9 cellular contexts compared by ENCODE assay signal in genomic region chr14:100677925-100678765, GRCh38. TPM values are rescaled to one million over a fixed set of nuclear protein-coding genes. Genes with fewer than 3 reads are reported as not detected.
DNase-seq lines count a peak whose midpoint lies in the region; ATAC-seq and TF ChIP-seq lines count a peak whose summit lies in the region.
"Had no signal": no experiment of that assay in that cellular context is flagged by ENCODE, and none has a peak within 500 bp of the region (broad histone marks: within the 10 kb centered on the region; RNA-seq: fewer than 3 reads in every experiment).

No MANE protein-coding gene starts in this region.

- intact Hi-C loops in heart right ventricle (cut with DNase I) (no loop called here), gastrocnemius medialis (cut with DNase I; ENCODE audit: low total_unique reads) (loop anchor here (5.0 kb wide), 1 partner anchor 34 kb away; no protein-coding TSS in a partner anchor)

- peaks cover 78% of the 10 kb centered on the region for H3K4me1 Mint-ChIP-seq in HFFc6 (ENCODE audit: low read depth)
- peaks cover 2% of the 10 kb centered on the region for H3K4me1 Mint-ChIP-seq in activated naive CD8-positive, alpha-beta T cell treated with anti-CD3 and anti-CD28 coated beads for 36 hours

- peaks cover 5% of the 10 kb centered on the region; the same call in 1 of the 2 replicates for H3K36me3 Mint-ChIP-seq in HFFc6 (ENCODE audit: low read depth)
- H3K36me3 Mint-ChIP-seq in activated naive CD8-positive, alpha-beta T cell treated with anti-CD3 and anti-CD28 coated beads for 36 hours = no peaks in the 10 kb centered on the region

- H3K4me3 ChIP-seq in SK-N-SH (ENCODE audit: low read depth in 2 of 2, low read length in 1 of 2) = no peak overlapping the region
- H3K4me3 ChIP-seq in heart right ventricle = no peak overlapping the region
- no peak overlapping the region for H3K4me3 ChIP-seq in gastrocnemius medialis
- H3K4me3 ChIP-seq: thoracic aorta had no signal

- TF ChIP-seq POLR2A in gastrocnemius medialis (IDR thresholded peaks at IDR 0.05) = no peak

- peaks cover 8% of the 10 kb centered on the region for H3K27me3 Mint-ChIP-seq in HFFc6 (ENCODE audit: insufficient read depth)
- peaks cover 23% of the 10 kb centered on the region for H3K27me3 Mint-ChIP-seq in activated naive CD8-positive, alpha-beta T cell treated with anti-CD3 and anti-CD28 coated beads for 36 hours

- ATAC-seq in heart right ventricle (peak; percentile 62 to 78 (median 70)), gastrocnemius medialis (peak; percentile 12 to 20), GM21723 (IDR thresholded peaks at IDR 0.05; ENCODE audit: unreplicated experiment) (no peak)

- no peaks in the 10 kb centered on the region for H4K20me1 ChIP-seq in SK-N-SH (ENCODE audit: insufficient read depth)

- H3K9me2 ChIP-seq in SK-N-SH = no peaks in the 10 kb centered on the region

- in situ Hi-C loops in gastrocnemius medialis (cut with MboI; ENCODE audit: low sequenced_read_pairs in 4 of 4) = no loop called here

- DNase-seq in HFFc6 (peak; percentile 80), SK-N-SH (peak; percentile 89), heart right ventricle (peak; percentile 78 to 79), gastrocnemius medialis (peak in 1 of 2 donors; percentile 47), AG08396 (ENCODE audit: low spot score) (no peak), iPS-NIHi7 (ENCODE audit: extremely low spot score) (no peak)
- no peak for DNase-seq in activated naive CD8-positive, alpha-beta T cell treated with anti-CD3 and anti-CD28 coated beads for 36 hours

- TF ChIP-seq EP300 in SK-N-SH (IDR thresholded peaks at IDR 0.05; ENCODE audit: borderline replicate concordance in 1 of 2, low read depth in 1 of 2, low read length in 1 of 2) = peak in 1 of 2 experiments; percentile 77; a peak in 2 of 4 replicates

- CTCF ChIA-PET in SK-N-SH (lab: Yijun Ruan, JAX) = interaction anchor here (0.6 to 6.3 kb wide), 16 partner anchors 14 to 951 kb away, joined by 3 to 33 read pairs (median 4); no protein-coding TSS in a partner anchor

- no peak for TF ChIP-seq CTCF in HFFc6 (IDR thresholded peaks at IDR 0.05)
- TF ChIP-seq CTCF in SK-N-SH (IDR thresholded peaks at IDR 0.05) = no peak
- no peak for TF ChIP-seq CTCF in heart right ventricle (IDR thresholded peaks at IDR 0.05)
- no peak for TF ChIP-seq CTCF in gastrocnemius medialis (IDR thresholded peaks at IDR 0.05 in 4 of 5, conservative IDR thresholded peaks at IDR 0.05 in 1 of 5)

- H3K4me1 ChIP-seq in SK-N-SH (ENCODE audit: control insufficient read depth in 1 of 2, insufficient read depth in 2 of 2, low read depth in 1 of 2, low read length in 1 of 2) (peaks cover 0 to 94% of the 10 kb centered on the region in 2 experiments; a peak in 2 of 4 replicates), heart right ventricle (peaks cover 20 to 56% (median 51%) of the 10 kb centered on the region in 9 donors), gastrocnemius medialis (peaks cover 15 to 24% of the 10 kb centered on the region in 2 donors)

- H3K27ac ChIP-seq in SK-N-SH (ENCODE audit: low read depth in 2 of 2, low read length in 1 of 2) (peak overlapping the region in 1 of 2 experiments; percentile 99; a peak in 3 of 4 replicates), heart right ventricle (peak overlapping the region; percentile 49 to 85 (median 83)), gastrocnemius medialis (peak overlapping the region; percentile 44 to 68 (median 58))
- H3K27ac ChIP-seq: thoracic aorta had no signal

- peak overlapping the region; percentile 51; the same call in 1 of the 2 replicates for H3K4me3 Mint-ChIP-seq in HFFc6
- no peak overlapping the region for H3K4me3 Mint-ChIP-seq in activated naive CD8-positive, alpha-beta T cell treated with anti-CD3 and anti-CD28 coated beads for 36 hours

- H3K4me2 ChIP-seq in SK-N-SH = no peak overlapping the region; the same call in 1 of the 2 replicates

- TF ChIP-seq RAD21 in SK-N-SH (IDR thresholded peaks at IDR 0.05; ENCODE audit: low read length) = peak; percentile 2; the same call in 1 of the 2 replicates

- H3F3A ChIP-seq in SK-N-SH (replicated peaks; ENCODE audit: insufficient read depth) = no peaks in the 10 kb centered on the region

- no peaks in the 10 kb centered on the region for H3K9me3 ChIP-seq in SK-N-SH
- peaks cover 0 to 5% (median 0%) of the 10 kb centered on the region in 11 donors for H3K9me3 ChIP-seq in heart right ventricle
- H3K9me3 ChIP-seq in gastrocnemius medialis = no peaks in the 10 kb centered on the region
- H3K9me3 ChIP-seq: thoracic aorta had no signal

- H3K27ac Mint-ChIP-seq in HFFc6 = peak overlapping the region; percentile 95
- H3K27ac Mint-ChIP-seq in activated naive CD8-positive, alpha-beta T cell treated with anti-CD3 and anti-CD28 coated beads for 36 hours = no peak overlapping the region

- H3K9ac ChIP-seq in SK-N-SH = no peak overlapping the region

- POLR2A ChIA-PET in SK-N-SH (lab: Yijun Ruan, JAX) = interaction anchor here (1.0 to 5.1 kb wide), 30 partner anchors 13 to 293 kb away, joined by 3 to 103 read pairs (median 6); partner anchors contain the start of genes DLK1 and RTL1

- H2AFZ ChIP-seq in SK-N-SH (ENCODE audit: low read depth) = 0 out of 2 replicates have a peak overlapping the region, but pooled peaks have one; percentile 11

- H3K27me3 ChIP-seq in SK-N-SH (ENCODE audit: insufficient read depth) = no peaks in the 10 kb centered on the region
- peaks cover 0 to 36% (median 12%) of the 10 kb centered on the region in 7 donors for H3K27me3 ChIP-seq in heart right ventricle
- H3K27me3 ChIP-seq in gastrocnemius medialis = peaks cover 0 to 4% (median 0%) of the 10 kb centered on the region in 3 donors

- no peaks in the 10 kb centered on the region for H3K79me2 ChIP-seq in SK-N-SH (ENCODE audit: insufficient read depth)

- H3K36me3 ChIP-seq in SK-N-SH (replicated peaks in 1 of 2; ENCODE audit: control insufficient read depth in 1 of 2, insufficient read depth in 2 of 2, low read length in 1 of 2) = no peaks in the 10 kb centered on the region
- no peaks in the 10 kb centered on the region for H3K36me3 ChIP-seq in heart right ventricle
- no peaks in the 10 kb centered on the region for H3K36me3 ChIP-seq in gastrocnemius medialis
- H3K36me3 ChIP-seq: thoracic aorta had no signal

- 71% methylated on average over 13 of the region's 25 CpGs for WGBS in SK-N-SH (ENCODE audit: low lambda C conversion rate)
- 35 to 51% methylated on average over 25 of the region's 25 CpGs for WGBS in heart right ventricle, 2 donors

- H3K9me3 Mint-ChIP-seq in HFFc6 = no peaks in the 10 kb centered on the region
- H3K9me3 Mint-ChIP-seq in activated naive CD8-positive, alpha-beta T cell treated with anti-CD3 and anti-CD28 coated beads for 36 hours = no peaks in the 10 kb centered on the region

TF ChIP-seq in SK-N-SH, 30 proteins besides CTCF, POLR2A, EP300 and RAD21 (continues in another document):
- TF ChIP-seq SMC3 (IDR thresholded peaks at IDR 0.05; ENCODE audit: low read depth, low read length) (no peak), EZH2phosphoT487 (IDR thresholded peaks at IDR 0.05; ENCODE audit: borderline replicate concordance, low read depth) (no peak), GATA2 (CRISPR knock-in tag; IDR thresholded peaks at IDR 0.05) (peak; percentile 77), FOXM1 (IDR thresholded peaks at IDR 0.05; ENCODE audit: low read depth) (no peak), TCF12 (IDR thresholded peaks at IDR 0.05) (0 out of 2 replicates have a peak, but pooled peaks have one; percentile 5), SIN3A (IDR thresholded peaks at IDR 0.05; ENCODE audit: borderline replicate concordance, low read depth, low read length) (no peak), MXI1 (IDR thresholded peaks at IDR 0.05; ENCODE audit: low read depth, low read length) (no peak; the same call in 1 of the 2 replicates), REST (IDR thresholded peaks at IDR 0.05; ENCODE audit: low read depth, low read length) (no peak), RXRA (IDR thresholded peaks at IDR 0.05; ENCODE audit: borderline replicate concordance, low read depth) (no peak), CHD2 (IDR thresholded peaks at IDR 0.05; ENCODE audit: low read length, partially characterized antibody) (peak; percentile 61), MEF2A (IDR thresholded peaks at IDR 0.05; ENCODE audit: borderline replicate concordance, low read depth) (no peak)

RNA-seq across cellular contexts. Expression of gene DLK1, which starts 48.5 kb away (rescaled TPM):
- not detected for total RNA-seq in HFFc6 (2021; fragmentation: NEBNext Ultra II Directional; extraction: Animal tissue kit (Norgen Biotek cat#: 25700))
- polyA plus RNA-seq in SK-N-SH (2012; rRNA removed) = 1.2 and 1.7 TPM in 2 replicates
- polyA plus RNA-seq in SK-N-SH (2012; cell fraction: cytosol; rRNA removed) = 1.7 and 2.8 TPM in 2 replicates
- 0.73 and 0.87 TPM in 2 replicates for polyA plus RNA-seq in SK-N-SH (2012; cell fraction: nucleus; rRNA removed)
- total RNA-seq in heart right ventricle = 10 to 100 TPM in 3 of 10 donors, 1 to 10 TPM in 7; 1.3 to 35.0 (median 7.4) TPM
- 1 to 10 TPM; 3.2 to 7.8 TPM for polyA plus RNA-seq in heart right ventricle
- total RNA-seq in gastrocnemius medialis = 1 to 10 TPM in 3 of 4 donors, under 1 TPM in 1; 0.53 to 5.1 (median 3.5) TPM
- total RNA-seq in activated naive CD8-positive, alpha-beta T cell treated with anti-CD3 and anti-CD28 coated beads for 36 hours = not detected
- total RNA-seq: thoracic aorta had no signal

Comparison
In these comparisons a context has a peak if more than half of its experiments do, and no peak if none do; other contexts are left out.
1. DNase-seq: peak in HFFc6 (single experiment), SK-N-SH (single experiment) and heart right ventricle (2 of 2); none in AG08396 (single experiment), iPS-NIHi7 (single experiment) and activated naive CD8-positive, alpha-beta T cell treated with anti-CD3 and anti-CD28 coated beads for 36 hours (single experiment).